1 cellular context compared by ENCODE assay signal in the genomic region with DNA sequence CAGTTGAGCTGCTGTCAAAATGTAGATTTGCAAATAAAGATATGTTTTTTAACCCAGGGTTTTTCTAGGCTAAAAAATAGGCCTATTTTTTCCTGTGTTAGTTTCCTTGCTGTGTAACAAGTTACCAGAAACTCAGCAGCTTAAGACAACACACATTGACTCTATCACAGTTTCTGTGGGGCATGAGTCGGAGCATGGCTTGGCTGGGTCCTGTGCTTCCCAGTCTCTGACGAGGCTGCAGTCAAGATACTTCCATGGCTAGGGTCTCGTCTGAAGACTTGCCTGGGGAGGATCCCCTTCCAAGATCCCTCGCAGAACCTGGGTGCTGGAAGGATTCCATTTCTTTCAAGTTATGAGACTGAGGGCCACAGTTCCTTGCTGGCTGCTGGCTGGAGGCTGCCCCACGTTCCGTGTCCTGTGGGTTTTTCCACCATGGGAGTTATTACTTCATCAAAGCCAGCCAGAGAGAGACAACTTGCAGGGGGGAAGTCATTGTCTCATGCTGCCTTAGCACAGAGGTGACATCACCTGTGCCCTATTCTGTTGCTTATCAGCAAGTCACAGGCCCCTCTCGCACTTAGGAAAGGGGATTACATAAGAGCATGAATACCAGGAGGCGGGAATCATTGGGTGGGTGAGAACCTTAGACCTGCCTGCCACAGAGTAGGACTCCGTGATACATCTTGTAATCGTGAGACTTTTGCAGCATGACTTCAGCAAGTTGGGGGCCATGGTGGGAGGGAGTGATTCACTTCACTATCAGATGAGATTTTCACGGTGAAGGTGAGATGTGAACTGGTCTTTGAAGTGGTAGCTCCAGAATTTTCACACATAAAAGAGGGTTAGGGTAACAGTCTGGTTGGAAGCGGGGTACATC.
TF ChIP-seq lines count a peak whose summit lies in the region.

No MANE protein-coding gene starts in this region.

TF ChIP-seq in HEK293, 187 proteins besides CTCF, POLR2A, EP300 and RAD21 (continued from another document):
- TF ChIP-seq, protein P1, sequence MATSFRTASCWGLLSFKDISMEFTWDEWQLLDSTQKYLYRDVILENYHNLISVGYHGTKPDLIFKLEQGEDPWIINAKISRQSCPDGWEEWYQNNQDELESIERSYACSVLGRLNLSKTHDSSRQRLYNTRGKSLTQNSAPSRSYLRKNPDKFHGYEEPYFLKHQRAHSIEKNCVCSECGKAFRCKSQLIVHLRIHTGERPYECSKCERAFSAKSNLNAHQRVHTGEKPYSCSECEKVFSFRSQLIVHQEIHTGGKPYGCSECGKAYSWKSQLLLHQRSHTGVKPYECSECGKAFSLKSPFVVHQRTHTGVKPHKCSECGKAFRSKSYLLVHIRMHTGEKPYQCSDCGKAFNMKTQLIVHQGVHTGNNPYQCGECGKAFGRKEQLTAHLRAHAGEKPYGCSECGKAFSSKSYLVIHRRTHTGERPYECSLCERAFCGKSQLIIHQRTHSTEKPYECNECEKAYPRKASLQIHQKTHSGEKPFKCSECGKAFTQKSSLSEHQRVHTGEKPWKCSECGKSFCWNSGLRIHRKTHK (tag by site-specific recombination; IDR thresholded peaks at IDR 0.05), result no peak
- TF ChIP-seq ZNF639 (tag by site-specific recombination; IDR thresholded peaks at IDR 0.05) (0 out of 2 replicates have a peak, but pooled peaks have one; percentile 51), SCRT2 (tag by site-specific recombination; IDR thresholded peaks at IDR 0.05) (peak; percentile 56), ZFP37 (tag by site-specific recombination; IDR thresholded peaks at IDR 0.05) (0 out of 2 replicates have a peak, but pooled peaks have one; percentile 30), ZNF324 (tag by site-specific recombination; IDR thresholded peaks at IDR 0.05) (peak; percentile 41; the same call in 1 of the 2 replicates), OSR2 (tag by site-specific recombination; IDR thresholded peaks at IDR 0.05) (no peak), ZNF114 (tag by site-specific recombination; IDR thresholded peaks at IDR 0.05) (no peak), ZNF660 (tag by site-specific recombination; IDR thresholded peaks at IDR 0.05) (peak; percentile 46), ZBTB21 (tag by site-specific recombination; IDR thresholded peaks at IDR 0.05) (peak; percentile 78; the same call in 1 of the 2 replicates), ZEB2 (tag by site-specific recombination; IDR thresholded peaks at IDR 0.05) (peak; percentile 19; the same call in 1 of the 2 replicates), ZIC2 (tag by site-specific recombination; IDR thresholded peaks at IDR 0.05) (peak; percentile 82), BCL6B (tag by site-specific recombination; IDR thresholded peaks at IDR 0.05) (no peak), KLF1 (tag by site-specific recombination; IDR thresholded peaks at IDR 0.05) (no peak), ZNF394 (tag by site-specific recombination; IDR thresholded peaks at IDR 0.05; ENCODE audit: borderline replicate concordance) (peak; percentile 28; the same call in 1 of the 2 replicates), PRDM1 (tag by site-specific recombination; IDR thresholded peaks at IDR 0.05) (peak; percentile 25; the same call in 1 of the 2 replicates), ZNF48 (tag by site-specific recombination; IDR thresholded peaks at IDR 0.05) (no peak), EGR2 (tag by site-specific recombination; IDR thresholded peaks at IDR 0.05; ENCODE audit: low read depth) (peak; percentile 57), KLF8 (tag by site-specific recombination; IDR thresholded peaks at IDR 0.05) (0 out of 2 replicates have a peak, but pooled peaks have one; percentile 41)
- TF ChIP-seq, protein P2, sequence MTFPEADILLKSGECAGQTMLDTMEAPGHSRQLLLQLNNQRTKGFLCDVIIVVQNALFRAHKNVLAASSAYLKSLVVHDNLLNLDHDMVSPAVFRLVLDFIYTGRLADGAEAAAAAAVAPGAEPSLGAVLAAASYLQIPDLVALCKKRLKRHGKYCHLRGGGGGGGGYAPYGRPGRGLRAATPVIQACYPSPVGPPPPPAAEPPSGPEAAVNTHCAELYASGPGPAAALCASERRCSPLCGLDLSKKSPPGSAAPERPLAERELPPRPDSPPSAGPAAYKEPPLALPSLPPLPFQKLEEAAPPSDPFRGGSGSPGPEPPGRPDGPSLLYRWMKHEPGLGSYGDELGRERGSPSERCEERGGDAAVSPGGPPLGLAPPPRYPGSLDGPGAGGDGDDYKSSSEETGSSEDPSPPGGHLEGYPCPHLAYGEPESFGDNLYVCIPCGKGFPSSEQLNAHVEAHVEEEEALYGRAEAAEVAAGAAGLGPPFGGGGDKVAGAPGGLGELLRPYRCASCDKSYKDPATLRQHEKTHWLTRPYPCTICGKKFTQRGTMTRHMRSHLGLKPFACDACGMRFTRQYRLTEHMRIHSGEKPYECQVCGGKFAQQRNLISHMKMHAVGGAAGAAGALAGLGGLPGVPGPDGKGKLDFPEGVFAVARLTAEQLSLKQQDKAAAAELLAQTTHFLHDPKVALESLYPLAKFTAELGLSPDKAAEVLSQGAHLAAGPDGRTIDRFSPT (tag by site-specific recombination; IDR thresholded peaks at IDR 0.05), result 0 out of 2 replicates have a peak, but pooled peaks have one; percentile 36
- TF ChIP-seq, protein P3, sequence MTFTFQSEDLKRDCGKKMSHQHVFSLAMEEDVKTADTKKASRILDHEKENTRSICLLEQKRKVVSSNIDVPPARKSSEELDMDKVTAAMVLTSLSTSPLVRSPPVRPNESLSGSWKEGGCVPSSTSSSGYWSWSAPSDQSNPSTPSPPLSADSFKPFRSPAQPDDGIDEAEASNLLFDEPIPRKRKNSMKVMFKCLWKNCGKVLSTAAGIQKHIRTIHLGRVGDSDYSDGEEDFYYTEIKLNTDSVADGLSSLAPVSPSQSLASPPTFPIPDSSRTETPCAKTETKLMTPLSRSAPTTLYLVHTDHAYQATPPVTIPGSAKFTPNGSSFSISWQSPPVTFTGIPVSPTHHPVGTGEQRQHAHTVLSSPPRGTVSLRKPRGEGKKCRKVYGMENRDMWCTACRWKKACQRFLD (tag by site-specific recombination; IDR thresholded peaks at IDR 0.05), result no peak
- TF ChIP-seq, protein P4, sequence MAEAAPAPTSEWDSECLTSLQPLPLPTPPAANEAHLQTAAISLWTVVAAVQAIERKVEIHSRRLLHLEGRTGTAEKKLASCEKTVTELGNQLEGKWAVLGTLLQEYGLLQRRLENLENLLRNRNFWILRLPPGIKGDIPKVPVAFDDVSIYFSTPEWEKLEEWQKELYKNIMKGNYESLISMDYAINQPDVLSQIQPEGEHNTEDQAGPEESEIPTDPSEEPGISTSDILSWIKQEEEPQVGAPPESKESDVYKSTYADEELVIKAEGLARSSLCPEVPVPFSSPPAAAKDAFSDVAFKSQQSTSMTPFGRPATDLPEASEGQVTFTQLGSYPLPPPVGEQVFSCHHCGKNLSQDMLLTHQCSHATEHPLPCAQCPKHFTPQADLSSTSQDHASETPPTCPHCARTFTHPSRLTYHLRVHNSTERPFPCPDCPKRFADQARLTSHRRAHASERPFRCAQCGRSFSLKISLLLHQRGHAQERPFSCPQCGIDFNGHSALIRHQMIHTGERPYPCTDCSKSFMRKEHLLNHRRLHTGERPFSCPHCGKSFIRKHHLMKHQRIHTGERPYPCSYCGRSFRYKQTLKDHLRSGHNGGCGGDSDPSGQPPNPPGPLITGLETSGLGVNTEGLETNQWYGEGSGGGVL (tag by site-specific recombination; IDR thresholded peaks at IDR 0.05), result peak; percentile 69
- TF ChIP-seq, protein P5, sequence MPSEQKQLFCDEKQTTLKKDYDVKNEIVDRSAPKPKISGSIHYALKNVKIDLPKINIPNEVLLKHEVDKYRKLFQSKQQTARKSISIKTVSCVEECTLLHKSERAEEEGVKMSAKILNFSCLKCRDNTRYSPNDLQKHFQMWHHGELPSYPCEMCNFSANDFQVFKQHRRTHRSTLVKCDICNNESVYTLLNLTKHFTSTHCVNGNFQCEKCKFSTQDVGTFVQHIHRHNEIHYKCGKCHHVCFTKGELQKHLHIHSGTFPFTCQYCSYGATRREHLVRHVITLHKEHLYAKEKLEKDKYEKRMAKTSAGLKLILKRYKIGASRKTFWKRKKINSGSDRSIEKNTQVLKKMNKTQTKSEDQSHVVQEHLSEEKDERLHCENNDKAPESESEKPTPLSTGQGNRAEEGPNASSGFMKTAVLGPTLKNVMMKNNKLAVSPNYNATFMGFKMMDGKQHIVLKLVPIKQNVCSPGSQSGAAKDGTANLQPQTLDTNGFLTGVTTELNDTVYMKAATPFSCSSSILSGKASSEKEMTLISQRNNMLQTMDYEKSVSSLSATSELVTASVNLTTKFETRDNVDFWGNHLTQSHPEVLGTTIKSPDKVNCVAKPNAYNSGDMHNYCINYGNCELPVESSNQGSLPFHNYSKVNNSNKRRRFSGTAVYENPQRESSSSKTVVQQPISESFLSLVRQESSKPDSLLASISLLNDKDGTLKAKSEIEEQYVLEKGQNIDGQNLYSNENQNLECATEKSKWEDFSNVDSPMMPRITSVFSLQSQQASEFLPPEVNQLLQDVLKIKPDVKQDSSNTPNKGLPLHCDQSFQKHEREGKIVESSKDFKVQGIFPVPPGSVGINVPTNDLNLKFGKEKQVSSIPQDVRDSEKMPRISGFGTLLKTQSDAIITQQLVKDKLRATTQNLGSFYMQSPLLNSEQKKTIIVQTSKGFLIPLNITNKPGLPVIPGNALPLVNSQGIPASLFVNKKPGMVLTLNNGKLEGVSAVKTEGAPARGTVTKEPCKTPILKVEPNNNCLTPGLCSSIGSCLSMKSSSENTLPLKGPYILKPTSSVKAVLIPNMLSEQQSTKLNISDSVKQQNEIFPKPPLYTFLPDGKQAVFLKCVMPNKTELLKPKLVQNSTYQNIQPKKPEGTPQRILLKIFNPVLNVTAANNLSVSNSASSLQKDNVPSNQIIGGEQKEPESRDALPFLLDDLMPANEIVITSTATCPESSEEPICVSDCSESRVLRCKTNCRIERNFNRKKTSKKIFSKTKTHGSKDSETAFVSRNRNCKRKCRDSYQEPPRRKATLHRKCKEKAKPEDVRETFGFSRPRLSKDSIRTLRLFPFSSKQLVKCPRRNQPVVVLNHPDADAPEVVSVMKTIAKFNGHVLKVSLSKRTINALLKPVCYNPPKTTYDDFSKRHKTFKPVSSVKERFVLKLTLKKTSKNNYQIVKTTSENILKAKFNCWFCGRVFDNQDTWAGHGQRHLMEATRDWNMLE (tag by site-specific recombination; conservative IDR thresholded peaks at IDR 0.05; ENCODE audit: low read depth), result no peak
- TF ChIP-seq, protein P6, sequence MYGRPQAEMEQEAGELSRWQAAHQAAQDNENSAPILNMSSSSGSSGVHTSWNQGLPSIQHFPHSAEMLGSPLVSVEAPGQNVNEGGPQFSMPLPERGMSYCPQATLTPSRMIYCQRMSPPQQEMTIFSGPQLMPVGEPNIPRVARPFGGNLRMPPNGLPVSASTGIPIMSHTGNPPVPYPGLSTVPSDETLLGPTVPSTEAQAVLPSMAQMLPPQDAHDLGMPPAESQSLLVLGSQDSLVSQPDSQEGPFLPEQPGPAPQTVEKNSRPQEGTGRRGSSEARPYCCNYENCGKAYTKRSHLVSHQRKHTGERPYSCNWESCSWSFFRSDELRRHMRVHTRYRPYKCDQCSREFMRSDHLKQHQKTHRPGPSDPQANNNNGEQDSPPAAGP (tag by site-specific recombination; IDR thresholded peaks at IDR 0.05), result 0 out of 2 replicates have a peak, but pooled peaks have one; percentile 26
- TF ChIP-seq, protein P7, sequence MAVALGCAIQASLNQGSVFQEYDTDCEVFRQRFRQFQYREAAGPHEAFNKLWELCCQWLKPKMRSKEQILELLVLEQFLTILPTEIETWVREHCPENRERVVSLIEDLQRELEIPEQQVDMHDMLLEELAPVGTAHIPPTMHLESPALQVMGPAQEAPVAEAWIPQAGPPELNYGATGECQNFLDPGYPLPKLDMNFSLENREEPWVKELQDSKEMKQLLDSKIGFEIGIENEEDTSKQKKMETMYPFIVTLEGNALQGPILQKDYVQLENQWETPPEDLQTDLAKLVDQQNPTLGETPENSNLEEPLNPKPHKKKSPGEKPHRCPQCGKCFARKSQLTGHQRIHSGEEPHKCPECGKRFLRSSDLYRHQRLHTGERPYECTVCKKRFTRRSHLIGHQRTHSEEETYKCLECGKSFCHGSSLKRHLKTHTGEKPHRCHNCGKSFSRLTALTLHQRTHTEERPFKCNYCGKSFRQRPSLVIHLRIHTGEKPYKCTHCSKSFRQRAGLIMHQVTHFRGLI (tag by site-specific recombination; IDR thresholded peaks at IDR 0.05), result no peak
- TF ChIP-seq, protein P8, sequence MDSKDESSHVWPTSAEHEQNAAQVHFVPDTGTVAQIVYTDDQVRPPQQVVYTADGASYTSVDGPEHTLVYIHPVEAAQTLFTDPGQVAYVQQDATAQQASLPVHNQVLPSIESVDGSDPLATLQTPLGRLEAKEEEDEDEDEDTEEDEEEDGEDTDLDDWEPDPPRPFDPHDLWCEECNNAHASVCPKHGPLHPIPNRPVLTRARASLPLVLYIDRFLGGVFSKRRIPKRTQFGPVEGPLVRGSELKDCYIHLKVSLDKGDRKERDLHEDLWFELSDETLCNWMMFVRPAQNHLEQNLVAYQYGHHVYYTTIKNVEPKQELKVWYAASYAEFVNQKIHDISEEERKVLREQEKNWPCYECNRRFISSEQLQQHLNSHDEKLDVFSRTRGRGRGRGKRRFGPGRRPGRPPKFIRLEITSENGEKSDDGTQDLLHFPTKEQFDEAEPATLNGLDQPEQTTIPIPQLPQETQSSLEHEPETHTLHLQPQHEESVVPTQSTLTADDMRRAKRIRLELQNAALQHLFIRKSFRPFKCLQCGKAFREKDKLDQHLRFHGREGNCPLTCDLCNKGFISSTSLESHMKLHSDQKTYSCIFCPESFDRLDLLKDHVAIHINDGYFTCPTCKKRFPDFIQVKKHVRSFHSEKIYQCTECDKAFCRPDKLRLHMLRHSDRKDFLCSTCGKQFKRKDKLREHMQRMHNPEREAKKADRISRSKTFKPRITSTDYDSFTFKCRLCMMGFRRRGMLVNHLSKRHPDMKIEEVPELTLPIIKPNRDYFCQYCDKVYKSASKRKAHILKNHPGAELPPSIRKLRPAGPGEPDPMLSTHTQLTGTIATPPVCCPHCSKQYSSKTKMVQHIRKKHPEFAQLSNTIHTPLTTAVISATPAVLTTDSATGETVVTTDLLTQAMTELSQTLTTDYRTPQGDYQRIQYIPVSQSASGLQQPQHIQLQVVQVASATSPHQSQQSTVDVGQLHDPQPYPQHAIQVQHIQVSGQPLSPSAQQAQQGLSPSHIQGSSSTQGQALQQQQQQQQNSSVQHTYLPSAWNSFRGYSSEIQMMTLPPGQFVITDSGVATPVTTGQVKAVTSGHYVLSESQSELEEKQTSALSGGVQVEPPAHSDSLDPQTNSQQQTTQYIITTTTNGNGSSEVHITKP (tag by site-specific recombination; IDR thresholded peaks at IDR 0.05), result peak; percentile 74
